ENCODE assay signal across 10 cellular contexts in genomic region chr6:84773431-84774173, GRCh38. TPM values are rescaled to one million over a fixed set of nuclear protein-coding genes. Genes with fewer than 3 reads are reported as not detected.
A peak's percentile ranks its signal among the peaks of the same experiment; 100 is the strongest.
DNase-seq lines count a peak whose midpoint lies in the region; ATAC-seq and TF ChIP-seq lines count a peak whose summit lies in the region.
"Had no signal": no experiment of that assay in that cellular context is flagged by ENCODE, and none has a peak within 500 bp of the region (broad histone marks: within the 10 kb centered on the region; RNA-seq: fewer than 3 reads in every experiment).

No MANE protein-coding gene starts in this region.

- H3K27me3 ChIP-seq in A673 (replicated peaks; ENCODE audit: insufficient read depth, low read depth, low read length, poor library complexity), result peaks cover 58% of the 10 kb centered on the region

- POLR2A ChIA-PET in A673 (lab: Charles Lee; ENCODE audit: low non-redundant PET), result no interaction called here

- intact Hi-C loops in A673 (cut with micrococcal nuclease; ENCODE audit: unreplicated experiment), result loop anchor here (5.0 to 10.0 kb wide), 3 partner anchors 194 to 909 kb away; no protein-coding TSS in a partner anchor

- CTCF ChIA-PET in A673 (lab: Charles Lee), result interaction anchor here (0.6 to 1.6 kb wide), 4 partner anchors 11 to 25 kb away, joined by 3 to 4 read pairs (median 3); no protein-coding TSS in a partner anchor

- H3K4me3 ChIP-seq in A673 (ENCODE audit: low read depth, low read length, poor library complexity, severe bottlenecking) (peak overlapping the region; percentile 60), HFF-Myc (replicated peaks; ENCODE audit: low read depth, low read length) (peak overlapping the region; percentile 37), choroid plexus epithelial cell (ENCODE audit: low read depth, low read length) (peak overlapping the region; percentile 65)

- H3K36me3 ChIP-seq in A673 (ENCODE audit: insufficient read depth, low read length, poor library complexity, severe bottlenecking), result no peaks in the 10 kb centered on the region

- TF ChIP-seq CTCF in A673 (conservative IDR thresholded peaks at IDR 0.05; ENCODE audit: low read depth, low read length) (no peak), HFF-Myc (IDR thresholded peaks at IDR 0.05; ENCODE audit: low read depth, low read length, missing control alignments) (no peak), choroid plexus epithelial cell (conservative IDR thresholded peaks at IDR 0.05; ENCODE audit: low read depth, low read length) (peak; percentile 4)

- peak overlapping the region; percentile 73 for H3K27ac ChIP-seq in A673 (ENCODE audit: low read depth, low read length, poor library complexity, severe bottlenecking)

- BruUV-seq in A673 (replicated peaks; lab: Mats Ljungman, UMichigan), result no TSS peak

- DNase-seq in A673 (ENCODE audit: low spot score) (peak; percentile 68), HFF-Myc (ENCODE audit: extremely low read depth, low read depth) (no peak), choroid plexus epithelial cell (ENCODE audit: low read depth) (peak; percentile 71), lung microvascular endothelial cell (ENCODE audit: low read depth in 2 of 2) (peak; percentile 15 to 69), epidermal melanocyte (ENCODE audit: insufficient read length, low spot score) (no peak), activated gamma-delta T cell treated with Interleukin-2 at 50 U/mL for 16 hours (no peak)
- DNase-seq in activated CD4-positive, CD25-positive, alpha-beta regulatory T cell (lab: John Stamatoyannopoulos, UW), result no peak
- DNase-seq: cortex of kidney, NCI-H1105 treated with DMSO at 0.1 percent for 48 hours had no signal

- no peaks in the 10 kb centered on the region for H3K4me1 ChIP-seq in A673 (ENCODE audit: insufficient read depth, low read length, poor library complexity, severe bottlenecking)

- no peak for ATAC-seq in HG02981 (IDR thresholded peaks at IDR 0.05; ENCODE audit: unreplicated experiment)

- H3K9me3 ChIP-seq in A673 (ENCODE audit: low read depth, low read length, poor library complexity, severe bottlenecking), result no peaks in the 10 kb centered on the region

RNA-seq across cellular contexts. Expression of gene TBX18, which starts 9.2 kb away (rescaled TPM):
- total RNA-seq in A673 (2021) (14.6 and 16.0 TPM in 2 replicates), lung microvascular endothelial cell (2.0 and 4.4 TPM in 2 replicates)

Comparison
In these comparisons a context has a peak if more than half of its experiments do, and no peak if none do; other contexts are left out.
1. DNase-seq: peak in A673 (single experiment), choroid plexus epithelial cell (single experiment) and lung microvascular endothelial cell (2 of 2); none in HFF-Myc (single experiment), epidermal melanocyte (single experiment), activated CD4-positive, CD25-positive, alpha-beta regulatory T cell (0 of 4) and activated gamma-delta T cell treated with Interleukin-2 at 50 U/mL for 16 hours (single experiment).
2. Peak in every context shown above with its lines, with median percentiles within 50 percentile points of each other: H3K4me3 ChIP-seq.